Comparison of ENCODE assay signal across 1 cellular context in the genomic region with DNA sequence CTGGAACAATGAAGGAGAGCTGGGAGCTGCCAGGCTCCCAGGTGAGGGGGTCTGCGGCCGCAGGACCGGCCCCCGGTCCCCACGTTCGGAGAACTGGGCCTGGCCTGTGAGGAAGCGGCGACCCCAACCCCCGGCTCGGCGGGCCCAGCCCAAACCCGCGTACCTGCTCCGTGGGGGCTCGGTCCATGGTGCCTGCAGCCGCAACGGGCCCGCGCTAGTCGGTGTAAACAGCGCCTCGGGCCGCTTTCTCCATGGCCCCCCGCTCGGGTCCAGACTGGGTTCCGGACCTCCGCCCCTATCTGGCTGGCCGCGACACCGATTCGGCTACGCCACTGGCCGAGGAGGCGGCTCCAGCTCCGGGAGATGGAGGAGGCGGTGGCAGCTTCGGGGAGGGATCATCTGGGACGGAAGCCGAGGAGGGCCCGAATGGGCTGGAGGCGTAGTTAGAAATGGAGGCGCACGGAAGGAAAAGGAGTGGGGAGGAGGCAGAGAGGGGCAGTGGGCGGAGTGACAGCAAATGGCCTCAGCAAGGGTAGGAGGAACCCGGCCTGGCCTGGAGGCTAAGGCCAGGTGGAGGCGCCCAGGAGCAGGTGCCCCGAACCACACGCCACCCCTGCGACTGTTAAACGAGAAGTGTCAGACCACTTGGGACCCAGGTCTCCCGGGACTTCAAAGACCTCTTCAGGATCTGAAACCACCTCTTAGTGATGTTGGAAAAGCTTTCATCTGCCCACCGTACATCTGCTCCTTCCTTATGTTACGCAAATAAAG.
TF ChIP-seq lines count a peak whose summit lies in the region.

SECISBP2L (minus strand) TSS at position 334 of the 771 bp plus-strand sequence; CDS start at position 187, 147 bp downstream.

TF ChIP-seq in HepG2, 621 proteins besides CTCF, POLR2A, EP300 and RAD21 (continued from another document and continues in another):
- TF ChIP-seq ZNF318 (CRISPR knock-in tag; IDR thresholded peaks at IDR 0.05) (peak; percentile 59; the same call in 1 of the 2 replicates), MEIS1 (CRISPR knock-in tag; IDR thresholded peaks at IDR 0.05; ENCODE audit: borderline replicate concordance) (peak; percentile 90; the same call in 1 of the 2 replicates), ELF3 (CRISPR knock-in tag; IDR thresholded peaks at IDR 0.05) (peak; percentile 92), SAP130 (CRISPR knock-in tag; IDR thresholded peaks at IDR 0.05; ENCODE audit: low read depth) (peak; percentile 99), MAF1 (CRISPR knock-in tag; IDR thresholded peaks at IDR 0.05; ENCODE audit: borderline replicate concordance) (peak; percentile 84; the same call in 1 of the 2 replicates), RCOR2 (CRISPR knock-in tag; IDR thresholded peaks at IDR 0.05) (peak; percentile 66; the same call in 1 of the 2 replicates), NKX3-1 (CRISPR knock-in tag; IDR thresholded peaks at IDR 0.05) (no peak), ZNF510 (CRISPR knock-in tag; IDR thresholded peaks at IDR 0.05; ENCODE audit: low read depth) (peak; percentile 71; the same call in 1 of the 2 replicates), TOPORS (CRISPR knock-in tag; IDR thresholded peaks at IDR 0.05) (no peak; the same call in none of the 2 replicates), TCF7 (IDR thresholded peaks at IDR 0.05; ENCODE audit: low read depth) (peak; percentile 4; the same call in 1 of the 2 replicates), HOXA7 (CRISPR knock-in tag; IDR thresholded peaks at IDR 0.05) (no peak), ZNF34 (CRISPR knock-in tag; IDR thresholded peaks at IDR 0.05; ENCODE audit: borderline replicate concordance) (peak; percentile 71; the same call in 1 of the 2 replicates), SIX1 (CRISPR knock-in tag; IDR thresholded peaks at IDR 0.05; ENCODE audit: borderline replicate concordance) (no peak), ZBTB7A (CRISPR knock-in tag; IDR thresholded peaks at IDR 0.05) (peak; percentile 30; the same call in 1 of the 2 replicates), ZNF800 (CRISPR knock-in tag; IDR thresholded peaks at IDR 0.05) (peak; percentile 64), BCL6 (CRISPR knock-in tag; IDR thresholded peaks at IDR 0.05) (peak; percentile 65), BORCS8-MEF2B (CRISPR knock-in tag; IDR thresholded peaks at IDR 0.05) (peak; percentile 94; the same call in 1 of the 2 replicates), KDM5A (IDR thresholded peaks at IDR 0.05; ENCODE audit: borderline replicate concordance, low read length) (peak; percentile 90), MZF1 (CRISPR knock-in tag; IDR thresholded peaks at IDR 0.05; ENCODE audit: borderline replicate concordance) (no peak), MATR3 (CRISPR knock-in tag; IDR thresholded peaks at IDR 0.05) (no peak), NR1H2 (CRISPR knock-in tag; IDR thresholded peaks at IDR 0.05; ENCODE audit: borderline replicate concordance, low read depth) (no peak), ZNF350 (CRISPR knock-in tag; IDR thresholded peaks at IDR 0.05; ENCODE audit: borderline replicate concordance, low read depth) (peak; percentile 95), ZNF784 (CRISPR knock-in tag; IDR thresholded peaks at IDR 0.05; ENCODE audit: borderline replicate concordance) (peak; percentile 88), ZNF644 (CRISPR knock-in tag; IDR thresholded peaks at IDR 0.05; ENCODE audit: low read depth) (peak; percentile 92), ZNF740 (CRISPR knock-in tag; IDR thresholded peaks at IDR 0.05) (peak; percentile 77; the same call in 1 of the 2 replicates), HDAC6 (IDR thresholded peaks at IDR 0.05; ENCODE audit: low read depth, low read length) (no peak), CEBPZ (IDR thresholded peaks at IDR 0.05; ENCODE audit: low read length) (no peak), ZNF451 (CRISPR knock-in tag; IDR thresholded peaks at IDR 0.05) (peak; percentile 90; the same call in 1 of the 2 replicates), TP53 (CRISPR knock-in tag; conservative IDR thresholded peaks at IDR 0.05) (no peak), FOXO4 (CRISPR knock-in tag; conservative IDR thresholded peaks at IDR 0.05) (no peak), PCBP2 (optimal IDR thresholded peaks at IDR 0.05; ENCODE audit: low read depth, low read length, poor library complexity, severe bottlenecking) (no peak), MAFF (IDR thresholded peaks at IDR 0.05; ENCODE audit: low read depth, low read length) (no peak), TEAD2 (CRISPR knock-in tag; IDR thresholded peaks at IDR 0.05) (no peak), ZNF891 (CRISPR knock-in tag; IDR thresholded peaks at IDR 0.05) (no peak), ZNF251 (CRISPR knock-in tag; IDR thresholded peaks at IDR 0.05) (0 out of 2 replicates have a peak, but pooled peaks have one; percentile 31), MEF2D (CRISPR knock-in tag; IDR thresholded peaks at IDR 0.05) (peak; percentile 82)
- TF ChIP-seq, protein P1, sequence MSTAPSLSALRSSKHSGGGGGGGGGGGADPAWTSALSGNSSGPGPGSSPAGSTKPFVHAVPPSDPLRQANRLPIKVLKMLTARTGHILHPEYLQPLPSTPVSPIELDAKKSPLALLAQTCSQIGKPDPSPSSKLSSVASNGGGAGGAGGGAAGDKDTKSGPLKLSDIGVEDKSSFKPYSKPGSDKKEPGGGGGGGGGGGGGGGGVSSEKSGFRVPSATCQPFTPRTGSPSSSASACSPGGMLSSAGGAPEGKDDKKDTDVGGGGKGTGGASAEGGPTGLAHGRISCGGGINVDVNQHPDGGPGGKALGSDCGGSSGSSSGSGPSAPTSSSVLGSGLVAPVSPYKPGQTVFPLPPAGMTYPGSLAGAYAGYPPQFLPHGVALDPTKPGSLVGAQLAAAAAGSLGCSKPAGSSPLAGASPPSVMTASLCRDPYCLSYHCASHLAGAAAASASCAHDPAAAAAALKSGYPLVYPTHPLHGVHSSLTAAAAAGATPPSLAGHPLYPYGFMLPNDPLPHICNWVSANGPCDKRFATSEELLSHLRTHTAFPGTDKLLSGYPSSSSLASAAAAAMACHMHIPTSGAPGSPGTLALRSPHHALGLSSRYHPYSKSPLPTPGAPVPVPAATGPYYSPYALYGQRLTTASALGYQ (CRISPR knock-in tag; IDR thresholded peaks at IDR 0.05) = peak; percentile 80
- TF ChIP-seq, protein P2, sequence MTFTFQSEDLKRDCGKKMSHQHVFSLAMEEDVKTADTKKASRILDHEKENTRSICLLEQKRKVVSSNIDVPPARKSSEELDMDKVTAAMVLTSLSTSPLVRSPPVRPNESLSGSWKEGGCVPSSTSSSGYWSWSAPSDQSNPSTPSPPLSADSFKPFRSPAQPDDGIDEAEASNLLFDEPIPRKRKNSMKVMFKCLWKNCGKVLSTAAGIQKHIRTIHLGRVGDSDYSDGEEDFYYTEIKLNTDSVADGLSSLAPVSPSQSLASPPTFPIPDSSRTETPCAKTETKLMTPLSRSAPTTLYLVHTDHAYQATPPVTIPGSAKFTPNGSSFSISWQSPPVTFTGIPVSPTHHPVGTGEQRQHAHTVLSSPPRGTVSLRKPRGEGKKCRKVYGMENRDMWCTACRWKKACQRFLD (CRISPR knock-in tag; IDR thresholded peaks at IDR 0.05; ENCODE audit: borderline replicate concordance) = no peak
